Comparison of ENCODE assay signal across 8 cellular contexts in the genomic region with DNA sequence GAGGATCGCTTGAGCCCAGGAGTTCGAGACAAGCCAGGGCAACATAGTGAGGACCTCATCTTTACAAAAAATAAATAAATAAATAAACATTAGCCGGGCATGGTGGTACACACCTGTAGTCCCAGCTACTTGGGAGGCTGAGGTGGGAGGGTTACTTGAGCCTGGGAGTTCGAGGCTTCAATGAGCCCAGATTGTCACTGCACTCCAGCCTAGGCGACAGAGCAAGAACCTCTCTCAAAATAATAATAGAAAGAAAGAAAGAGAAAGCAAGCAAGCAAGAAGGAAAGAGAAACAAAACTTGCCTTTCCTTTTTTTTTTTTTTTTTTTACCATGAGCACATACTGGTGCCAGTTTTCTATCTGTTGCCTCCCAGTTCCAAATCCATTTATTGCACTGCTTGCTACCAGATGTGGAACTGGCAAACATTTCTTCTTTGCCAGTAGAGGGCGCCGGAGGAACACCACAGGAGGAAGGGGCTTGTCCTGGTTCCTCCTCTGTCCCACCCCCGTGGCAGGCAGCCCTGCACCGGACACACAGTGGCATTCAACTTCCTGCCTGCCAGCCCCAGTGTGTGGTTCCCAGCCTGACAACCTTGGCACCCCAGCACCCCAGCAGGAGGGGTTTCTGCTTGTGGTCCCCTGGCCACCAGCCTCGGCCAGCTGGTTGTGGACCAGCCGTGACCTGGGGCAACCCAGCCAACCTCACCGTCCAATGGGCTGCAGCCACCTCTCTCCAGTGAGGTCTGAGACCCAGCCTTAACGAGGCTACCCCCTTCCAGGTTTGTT. TPM values are rescaled to one million over a fixed set of nuclear protein-coding genes. Genes with fewer than 3 reads are reported as not detected.
A peak's percentile ranks its signal among the peaks of the same experiment; 100 is the strongest.
DNase-seq lines count a peak whose midpoint lies in the region; ATAC-seq, FAIRE-seq and TF ChIP-seq lines count a peak whose summit lies in the region.
"Not testable (repeated sequence)": the region's sequence is repeated elsewhere in the genome, so short reads cannot be mapped to it uniquely, and the experiment has no call there.

No MANE protein-coding gene starts in this region.

- not testable (repeated sequence) for FAIRE-seq in D721Med (lab: Jason Lieb, UNC)

- not testable (repeated sequence) for DNase-seq in D721Med (ENCODE audit: insufficient read length, low spot score); HFF-Myc (ENCODE audit: extremely low read depth, low read depth)
- DNase-seq in NCI-H526 (lab: John Stamatoyannopoulos, UW), result peak; percentile 59 to 78
- peak; percentile 59 to 79 for DNase-seq in activated naive CD4-positive, alpha-beta T cell treated with anti-CD3 and anti-CD28 coated beads, Interleukin-2, amount 50 U/mL, for 72 hours (ENCODE audit: low spot score in 2 of 2)
- DNase-seq in foreskin fibroblast, result peak; percentile 48 to 92
- peak; percentile 55 for DNase-seq in nephron progenitor cell
- peak; percentile 33 to 44 for DNase-seq in stimulated activated CD8-positive, alpha-beta memory T cell treated with anti-CD3 and anti-CD28 coated beads, Interleukin-2, amount 100 ng/mL, for 48 hours (ENCODE audit: low read depth in 2 of 2)

- peak; percentile 84 for ATAC-seq in activated naive CD4-positive, alpha-beta T cell treated with anti-CD3 and anti-CD28 coated beads, Interleukin-2, amount 50 U/mL, for 72 hours

- H3K9me3 Mint-ChIP-seq in activated naive CD4-positive, alpha-beta T cell treated with anti-CD3 and anti-CD28 coated beads, Interleukin-2, amount 50 U/mL, for 72 hours; nephron progenitor cell: not testable (repeated sequence)

- H3K27ac Mint-ChIP-seq in activated naive CD4-positive, alpha-beta T cell treated with anti-CD3 and anti-CD28 coated beads, Interleukin-2, amount 50 U/mL, for 72 hours; nephron progenitor cell: not testable (repeated sequence)

- H3K4me1 Mint-ChIP-seq in nephron progenitor cell, result not testable (repeated sequence)

- peak; percentile 45 for TF ChIP-seq CTCF in D721Med (IDR thresholded peaks at IDR 0.05; ENCODE audit: insufficient read depth, missing control alignments)
- peak; percentile 34 for TF ChIP-seq CTCF in HFF-Myc (IDR thresholded peaks at IDR 0.05; ENCODE audit: low read depth, low read length, missing control alignments)
- peak; percentile 30; the same call in 1 of the 2 replicates for TF ChIP-seq CTCF in WI38 (IDR thresholded peaks at IDR 0.05; ENCODE audit: low read depth, low read length)
- peak; percentile 9 for TF ChIP-seq CTCF in foreskin fibroblast (IDR thresholded peaks at IDR 0.05; ENCODE audit: low read depth, low read length)
- peak; percentile 34 for TF ChIP-seq CTCF in nephron progenitor cell (IDR thresholded peaks at IDR 0.05)

- peak overlapping the region; percentile 82 for H3K4me3 Mint-ChIP-seq in nephron progenitor cell

- H3K36me3 Mint-ChIP-seq in activated naive CD4-positive, alpha-beta T cell treated with anti-CD3 and anti-CD28 coated beads, Interleukin-2, amount 50 U/mL, for 72 hours; nephron progenitor cell (ENCODE audit: low read depth): not testable (repeated sequence)

- not testable (repeated sequence) for H3K27me3 Mint-ChIP-seq in nephron progenitor cell (ENCODE audit: low read depth, poor library complexity)

- H3K4me3 ChIP-seq in HFF-Myc (replicated peaks; ENCODE audit: low read depth, low read length); WI38 (ENCODE audit: low read depth, low read length); foreskin fibroblast (ENCODE audit: low read depth in 1 of 2, low read length in 2 of 2): not testable (repeated sequence)

RNA-seq across cellular contexts. Expression of gene ATXN2L, which starts 20.4 kb away (rescaled TPM):
- 100 to 1,000 TPM; 317 to 377 TPM for total RNA-seq in activated naive CD4-positive, alpha-beta T cell treated with anti-CD3 and anti-CD28 coated beads, Interleukin-2, amount 50 U/mL, for 72 hours

RNA-seq across cellular contexts. Expression of gene TUFM, which starts 43.7 kb away (rescaled TPM):
- total RNA-seq in activated naive CD4-positive, alpha-beta T cell treated with anti-CD3 and anti-CD28 coated beads, Interleukin-2, amount 50 U/mL, for 72 hours, result 100 to 1,000 TPM; 235 to 315 TPM

RNA-seq across cellular contexts. Expression of gene NPIPB9, which starts 50.8 kb away (rescaled TPM):
- 1 to 10 TPM; 4.6 to 5.6 TPM for total RNA-seq in activated naive CD4-positive, alpha-beta T cell treated with anti-CD3 and anti-CD28 coated beads, Interleukin-2, amount 50 U/mL, for 72 hours
